Comparison of ENCODE assay signal across 12 cellular contexts in the genomic region with DNA sequence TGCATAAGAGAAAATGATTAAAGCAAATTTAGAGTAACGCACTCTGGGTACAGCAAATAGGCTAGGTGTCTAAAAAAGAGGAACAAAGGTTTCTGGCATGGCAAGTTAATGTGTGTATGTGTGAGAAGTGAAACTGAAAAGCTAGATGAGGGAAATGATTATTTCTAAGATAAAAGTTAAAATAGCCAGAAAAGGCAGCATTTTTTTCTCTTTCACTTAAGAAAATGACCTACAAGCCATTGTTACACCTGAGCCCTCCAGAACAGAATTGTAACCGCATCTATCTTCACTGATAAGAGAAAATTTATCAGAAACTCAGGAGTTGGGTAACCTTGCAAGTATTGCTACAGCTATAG.
DNase-seq lines count a peak whose midpoint lies in the region; ATAC-seq and TF ChIP-seq lines count a peak whose summit lies in the region.
"Had no signal": no experiment of that assay in that cellular context is flagged by ENCODE, and none has a peak within 500 bp of the region (broad histone marks: within the 10 kb centered on the region; RNA-seq: fewer than 3 reads in every experiment).

No MANE protein-coding gene starts in this region.

- H3K9ac ChIP-seq in Karpas-422 (ENCODE audit: low read length): no peak overlapping the region

- ATAC-seq in GM19351 (IDR thresholded peaks at IDR 0.05; ENCODE audit: unreplicated experiment) (peak; percentile 96), HG02884 (IDR thresholded peaks at IDR 0.05; ENCODE audit: unreplicated experiment) (peak; percentile 97)
- ATAC-seq: left lung had no signal

- H3K4me1 ChIP-seq in Karpas-422 (ENCODE audit: low read length): peaks cover 17% of the 10 kb centered on the region
- H3K4me1 ChIP-seq: left lung had no signal

- H3K4me3 Mint-ChIP-seq in activated naive CD4-positive, alpha-beta T cell treated with anti-CD3 and anti-CD28 coated beads for 36 hours: no peak overlapping the region

- H3K27ac ChIP-seq in Karpas-422 (ENCODE audit: low read length): no peak overlapping the region
- H3K27ac ChIP-seq: left lung, stomach, VCaP had no signal

- no peaks in the 10 kb centered on the region for H3K27me3 ChIP-seq in Karpas-422 (ENCODE audit: low read length)
- H3K27me3 ChIP-seq: left lung, stomach had no signal

- peak; percentile 80 for DNase-seq in Karpas-422
- DNase-seq in stimulated activated CD4-positive, alpha-beta T cell treated with anti-CD3 and anti-CD28 coated beads, Interleukin-15, amount 100 ng/mL, for 24 hours: no peak
- DNase-seq in activated naive CD4-positive, alpha-beta T cell treated with anti-CD3 and anti-CD28 coated beads for 36 hours: no peak
- DNase-seq in erythroblast (lab: John Stamatoyannopoulos, UW): no peak
- no peak for DNase-seq in NCI-H2107 (lab: John Stamatoyannopoulos, UW)
- DNase-seq: DND-41, left lung, NCI-H524, stomach had no signal

- H4K20me1 ChIP-seq in Karpas-422 (ENCODE audit: insufficient read depth, low read depth, low read length): no peaks in the 10 kb centered on the region

- CTCF ChIA-PET in activated naive CD4-positive, alpha-beta T cell treated with anti-CD3 and anti-CD28 coated beads for 36 hours (lab: Charles Lee): no interaction called here

- no peak overlapping the region for H2AFZ ChIP-seq in Karpas-422 (ENCODE audit: low read length)

- H3K4me3 ChIP-seq in Karpas-422 (ENCODE audit: low read length): no peak overlapping the region
- H3K4me3 ChIP-seq: left lung, stomach had no signal

- no peak overlapping the region for H3K27ac Mint-ChIP-seq in activated naive CD4-positive, alpha-beta T cell treated with anti-CD3 and anti-CD28 coated beads for 36 hours

- no peaks in the 10 kb centered on the region for H3K79me2 ChIP-seq in Karpas-422 (ENCODE audit: low read length)

- no peak for TF ChIP-seq POLR2A in erythroblast (IDR thresholded peaks at IDR 0.05; ENCODE audit: low read length)

- no peaks in the 10 kb centered on the region for H3K4me1 Mint-ChIP-seq in activated naive CD4-positive, alpha-beta T cell treated with anti-CD3 and anti-CD28 coated beads for 36 hours (ENCODE audit: low read depth)

- no peaks in the 10 kb centered on the region for H3K9me2 ChIP-seq in Karpas-422 (replicated peaks; ENCODE audit: insufficient read depth, low read length)

- H3K9me3 ChIP-seq in Karpas-422 (ENCODE audit: low read length): no peaks in the 10 kb centered on the region
- H3K9me3 ChIP-seq: left lung, stomach had no signal

- no peaks in the 10 kb centered on the region for H3K9me3 Mint-ChIP-seq in activated naive CD4-positive, alpha-beta T cell treated with anti-CD3 and anti-CD28 coated beads for 36 hours

- intact Hi-C loops in activated naive CD4-positive, alpha-beta T cell treated with anti-CD3 and anti-CD28 coated beads for 36 hours (cut with micrococcal nuclease): no loop called here

- no peaks in the 10 kb centered on the region for H3K27me3 Mint-ChIP-seq in activated naive CD4-positive, alpha-beta T cell treated with anti-CD3 and anti-CD28 coated beads for 36 hours (ENCODE audit: low read depth)

- no peaks in the 10 kb centered on the region for H3K36me3 ChIP-seq in Karpas-422 (ENCODE audit: insufficient read depth, low read length)
- H3K36me3 ChIP-seq: left lung, stomach had no signal

- no peaks in the 10 kb centered on the region for H3K36me3 Mint-ChIP-seq in activated naive CD4-positive, alpha-beta T cell treated with anti-CD3 and anti-CD28 coated beads for 36 hours (ENCODE audit: low read depth)

- peak overlapping the region; percentile 44 for H3K4me2 ChIP-seq in Karpas-422 (ENCODE audit: low read depth, low read length, poor library complexity, severe bottlenecking)
